ENCODE assay signal across 1 cellular context in genomic region chr15:31159837-31160236, GRCh38.
TF ChIP-seq lines count a peak whose summit lies in the region.

No MANE protein-coding gene starts in this region.

TF ChIP-seq in GM23338, 12 proteins besides CTCF, POLR2A, EP300 and RAD21 (continued from another document):
- no peak for TF ChIP-seq REST (IDR thresholded peaks at IDR 0.05; ENCODE audit: unreplicated experiment)
- no peak for TF ChIP-seq STAT1 (IDR thresholded peaks at IDR 0.05; ENCODE audit: unreplicated experiment)
- TF ChIP-seq ZNF462 (CRISPR knock-in tag; IDR thresholded peaks at IDR 0.05): no peak
- TF ChIP-seq CREB1 (CRISPR knock-in tag; IDR thresholded peaks at IDR 0.05; ENCODE audit: low read depth): no peak
- TF ChIP-seq NANOG (IDR thresholded peaks at IDR 0.05; ENCODE audit: borderline replicate concordance): no peak
- no peak for TF ChIP-seq EZH2phosphoT487 (IDR thresholded peaks at IDR 0.05; ENCODE audit: unreplicated experiment)
- no peak for TF ChIP-seq JUNB (IDR thresholded peaks at IDR 0.05; ENCODE audit: unreplicated experiment)
- no peak for TF ChIP-seq EZH2 (IDR thresholded peaks at IDR 0.05; ENCODE audit: low read depth, unreplicated experiment)
- no peak for TF ChIP-seq ETS1 (IDR thresholded peaks at IDR 0.05)
- no peak for TF ChIP-seq ZNF331 (CRISPR knock-in tag; IDR thresholded peaks at IDR 0.05; ENCODE audit: low read depth)
